ENCODE assay signal across 10 cellular contexts in the genomic region with DNA sequence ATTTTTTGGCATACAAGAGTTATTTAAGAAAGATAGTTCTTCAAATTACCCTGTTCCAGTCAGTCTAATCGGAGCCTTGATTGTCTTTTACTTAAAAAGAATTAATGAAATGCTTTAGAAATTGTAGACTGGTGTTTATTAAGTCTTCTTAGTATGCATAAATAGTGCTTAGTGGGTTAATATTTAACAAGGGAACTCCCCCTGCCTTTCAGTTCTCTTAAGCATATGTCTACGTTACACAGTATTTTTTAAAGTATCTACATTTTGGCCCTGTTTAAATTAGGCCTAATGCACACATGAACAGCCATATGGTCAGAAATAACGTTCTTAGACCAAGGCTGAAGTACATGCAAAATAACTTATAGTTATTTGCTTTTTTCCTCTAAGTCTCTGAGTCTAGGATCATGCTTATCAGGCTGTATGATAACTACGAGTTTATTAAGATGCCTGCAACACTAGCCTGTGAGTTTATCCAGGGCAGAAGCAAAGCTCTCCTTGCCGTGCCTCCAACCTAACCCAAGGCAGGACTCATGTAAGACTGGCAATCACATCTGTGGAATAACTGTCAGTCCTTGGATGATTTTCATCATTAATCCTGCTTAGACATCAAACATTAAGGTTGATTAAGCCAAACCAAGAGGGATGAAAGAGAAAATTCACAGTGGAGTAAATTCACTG. TPM values are rescaled to one million over a fixed set of nuclear protein-coding genes. Genes with fewer than 3 reads are reported as not detected.
DNase-seq lines count a peak whose midpoint lies in the region; ATAC-seq, FAIRE-seq and TF ChIP-seq lines count a peak whose summit lies in the region.
"Had no signal": no experiment of that assay in that cellular context is flagged by ENCODE, and none has a peak within 500 bp of the region (broad histone marks: within the 10 kb centered on the region; RNA-seq: fewer than 3 reads in every experiment).

No MANE protein-coding gene starts in this region.

- H3K4me1 ChIP-seq in kidney (ENCODE audit: control insufficient read depth in 1 of 2, insufficient read depth in 1 of 2, low read depth in 1 of 2, low read length in 2 of 2) (peaks cover 23 to 37% of the 10 kb centered on the region in 2 donors), mesenchymal stem cell (ENCODE audit: control insufficient read depth, insufficient read depth, low read depth, low read length) (peaks cover 11% of the 10 kb centered on the region)

- no peak overlapping the region for H3K27ac Mint-ChIP-seq in HFFc6

- H2BK5ac ChIP-seq in mesenchymal stem cell (ENCODE audit: low read depth, low read length, poor library complexity, severe bottlenecking), result no peak overlapping the region

- no peak overlapping the region for H3K23ac ChIP-seq in mesenchymal stem cell (ENCODE audit: low read length in 2 of 2)

- H3K27ac ChIP-seq in kidney (ENCODE audit: low read depth in 2 of 2, low read length in 2 of 2) (peak overlapping the region; percentile 26 to 64), mesenchymal stem cell (ENCODE audit: low read length, poor library complexity, severe bottlenecking) (no peak overlapping the region)

- H3K4me3 ChIP-seq in kidney (ENCODE audit: low read length in 2 of 2), result peak overlapping the region; percentile 23 to 49
- H3K4me3 ChIP-seq in mesenchymal stem cell (ENCODE audit: insufficient read depth in 1 of 2, low read depth in 1 of 2, low read length in 2 of 2), result no peak overlapping the region

- H4K91ac ChIP-seq in mesenchymal stem cell (ENCODE audit: low read length), result no peak overlapping the region

- no peaks in the 10 kb centered on the region for H3K9me3 Mint-ChIP-seq in HFFc6

- H3K9ac ChIP-seq in kidney (ENCODE audit: low read length in 2 of 2) (peak overlapping the region; percentile 17 to 42), mesenchymal stem cell (ENCODE audit: low read length) (no peak overlapping the region)

- no peak overlapping the region for H3K18ac ChIP-seq in mesenchymal stem cell (ENCODE audit: low read depth in 1 of 2, low read length in 2 of 2)

- intact Hi-C loops in kidney (cut with DNase I), result no loop called here

- no peaks in the 10 kb centered on the region for H3K36me3 ChIP-seq in kidney (ENCODE audit: control insufficient read depth in 1 of 2, insufficient read depth in 2 of 2, low read length in 2 of 2)
- H3K36me3 ChIP-seq in mesenchymal stem cell (ENCODE audit: control insufficient read depth in 1 of 2, insufficient read depth in 2 of 2, low read depth in 1 of 2, low read length in 2 of 2), result no peaks in the 10 kb centered on the region
- H3K36me3 ChIP-seq: esophagus muscularis mucosa had no signal

- H4K8ac ChIP-seq in mesenchymal stem cell (ENCODE audit: low read length), result no peak overlapping the region

- DNase-seq in kidney, result no peak
- DNase-seq in activated CD8-positive, alpha-beta memory T cell treated with anti-CD3 and anti-CD28 coated beads, Interleukin-2, amount 50 U/mL, for 4 hours, result no peak
- DNase-seq in mesenchymal stem cell, result no peak
- no peak for DNase-seq in HFFc6
- no peak for DNase-seq in GM13976 (ENCODE audit: low spot score)
- DNase-seq: activated gamma-delta T cell treated with Interleukin-2 at 50 U/mL for 16 hours had no signal

- TF ChIP-seq CTCF in kidney (IDR thresholded peaks at IDR 0.05; ENCODE audit: borderline replicate concordance, extremely low read depth, insufficient read depth) (no peak), HFFc6 (IDR thresholded peaks at IDR 0.05) (no peak), GM13976 (IDR thresholded peaks at IDR 0.05; ENCODE audit: borderline replicate concordance, control extremely low read depth, extremely low read depth, insufficient read depth, missing control alignments) (no peak)

- ATAC-seq in GM18508 (IDR thresholded peaks at IDR 0.05; ENCODE audit: insufficient read depth, unreplicated experiment) (peak; percentile 26), GM19468 (IDR thresholded peaks at IDR 0.05; ENCODE audit: extremely low read depth, unreplicated experiment) (peak; percentile 32), HG03432 (IDR thresholded peaks at IDR 0.05; ENCODE audit: unreplicated experiment) (peak; percentile 34)

- peaks cover 21% of the 10 kb centered on the region for H3K79me1 ChIP-seq in mesenchymal stem cell (replicated peaks; ENCODE audit: low read length, poor library complexity, severe bottlenecking)

- WGBS in mesenchymal stem cell, result 83% methylated on average over 4 of the region's 5 CpGs

- no peaks in the 10 kb centered on the region for H3K9me3 ChIP-seq in kidney (ENCODE audit: control insufficient read depth in 1 of 2, low read length in 2 of 2)
- H3K9me3 ChIP-seq in mesenchymal stem cell (ENCODE audit: control insufficient read depth, low read length), result no peaks in the 10 kb centered on the region
- H3K9me3 ChIP-seq: esophagus muscularis mucosa had no signal

- H3K4me1 Mint-ChIP-seq in HFFc6 (ENCODE audit: low read depth), result peaks cover 6% of the 10 kb centered on the region; the same call in 1 of the 2 replicates

- no peak overlapping the region for H2AFZ ChIP-seq in mesenchymal stem cell (ENCODE audit: low read depth, low read length)

- H2BK15ac ChIP-seq in mesenchymal stem cell (ENCODE audit: low read depth, poor library complexity, severe bottlenecking), result no peak overlapping the region

- H2BK120ac ChIP-seq in mesenchymal stem cell (ENCODE audit: low read depth, low read length), result no peak overlapping the region

- no peak for FAIRE-seq in kidney (lab: Jason Lieb, UNC)

- no peak overlapping the region for H3K14ac ChIP-seq in mesenchymal stem cell (ENCODE audit: low read length in 2 of 2)

- in situ Hi-C loops in GM13976 (cut with MboI; ENCODE audit: low sequenced_read_pairs, unreplicated experiment), result no loop called here

- H3K4ac ChIP-seq in mesenchymal stem cell (ENCODE audit: low read depth in 1 of 2, low read length in 2 of 2), result no peak overlapping the region

- H2BK12ac ChIP-seq in mesenchymal stem cell (ENCODE audit: low read length in 2 of 2), result no peak overlapping the region

- H3K27me3 Mint-ChIP-seq in HFFc6 (ENCODE audit: insufficient read depth), result peaks cover 46% of the 10 kb centered on the region

- no peaks in the 10 kb centered on the region for H3K36me3 Mint-ChIP-seq in HFFc6 (ENCODE audit: low read depth)

- H2AK5ac ChIP-seq in mesenchymal stem cell (ENCODE audit: low read length, severe bottlenecking), result no peak overlapping the region

- no peaks in the 10 kb centered on the region for H3K27me3 ChIP-seq in mesenchymal stem cell (ENCODE audit: control insufficient read depth in 1 of 2, insufficient read depth in 1 of 2, low read length in 2 of 2)
- H3K27me3 ChIP-seq: esophagus muscularis mucosa had no signal

- H3K4me2 ChIP-seq in mesenchymal stem cell (ENCODE audit: low read length, poor library complexity, severe bottlenecking), result no peak overlapping the region

- H3K4me3 Mint-ChIP-seq in HFFc6, result no peak overlapping the region

RNA-seq across cellular contexts. Expression of a gene that starts 6.7 kb away (rescaled TPM):
- 39.2 TPM for total RNA-seq in kidney
- 6.0 TPM for polyA plus RNA-seq in kidney (ENCODE audit: insufficient read depth, low read depth, low replicate concordance)
- polyA plus RNA-seq in mesenchymal stem cell (2013, experiment 1 of 2), result 0.28 TPM
- polyA plus RNA-seq in mesenchymal stem cell (2013, experiment 2 of 2), result 0.19 TPM
- 1 to 10 TPM in 2 of 6 experiments, under 1 TPM in 4; 0.17 to 1.1 (median 0.95) TPM for total RNA-seq in HFFc6 (2021; fragmentation: NEBNext Ultra II Directional; extraction: Animal tissue kit (Norgen Biotek cat#: 25700))

RNA-seq across cellular contexts. Expression of a gene that starts 54.1 kb away (rescaled TPM):
- 73.5 TPM for total RNA-seq in kidney
- polyA plus RNA-seq in kidney (ENCODE audit: insufficient read depth, low read depth, low replicate concordance), result 22.5 TPM
- 27.4 TPM for polyA plus RNA-seq in mesenchymal stem cell (2013, experiment 1 of 2)
- polyA plus RNA-seq in mesenchymal stem cell (2013, experiment 2 of 2), result 28.3 TPM
- total RNA-seq in HFFc6 (2021; fragmentation: NEBNext Ultra II Directional; extraction: Animal tissue kit (Norgen Biotek cat#: 25700)), result 10 to 100 TPM; 46.7 to 69.4 (median 57.1) TPM

Comparison
In these comparisons a context has a peak if more than half of its experiments do, and no peak if none do; other contexts are left out.
1. H3K4me3 ChIP-seq: peak in kidney (2 of 2); none in mesenchymal stem cell (0 of 2).
2. RNA of a gene that starts 6.7 kb away (total RNA-seq): 39.2 TPM in kidney (single experiment); 0.17 to 1.1 TPM in HFFc6; every median in the first group is over 10 times any median in the second.
3. Peak in every context shown above with its lines, with median percentiles within 50 percentile points of each other: ATAC-seq.